8 cellular contexts compared by ENCODE assay signal in genomic region chr5:140710899-140711552, GRCh38.
DNase-seq lines count a peak whose midpoint lies in the region; ATAC-seq and TF ChIP-seq lines count a peak whose summit lies in the region.

No MANE protein-coding gene starts in this region.

- ATAC-seq in GM21423 (IDR thresholded peaks at IDR 0.05; ENCODE audit: unreplicated experiment) = peak; percentile 86

- peak; percentile 73 for DNase-seq in COLO668 (lab: John Stamatoyannopoulos, UW; ENCODE audit: unreplicated experiment)
- peak in 75 of 76 experiments; percentile 43 to 98 (median 92) for DNase-seq in HUDEP-2 (lab: John Stamatoyannopoulos, UW; ENCODE audit: unreplicated experiment in 76 of 76)
- peak; percentile 99 for DNase-seq in OCI-M1 (lab: John Stamatoyannopoulos, UW)
- peak; percentile 88 for DNase-seq in activated T-cell treated with anti-CD3 and anti-CD28 coated beads, Interleukin-2, amount 50 U/mL, for 24 hours
- DNase-seq in erythroblast (lab: John Stamatoyannopoulos, UW) = peak; percentile 97 to 98
- peak; percentile 78 for DNase-seq in stimulated activated CD8-positive, alpha-beta memory T cell treated with anti-CD3 and anti-CD28 coated beads, Interleukin-4, amount 100 ng/mL, for 24 hours (ENCODE audit: low read depth)

- no peaks in the 10 kb centered on the region for H3K27me3 Mint-ChIP-seq in activated T-cell treated with anti-CD3 and anti-CD28 coated beads, Interleukin-2, amount 50 U/mL, for 24 hours

- H3K4me1 ChIP-seq in mucosa of rectum (ENCODE audit: control insufficient read depth in 2 of 2, insufficient read depth in 2 of 2, low read length in 2 of 2) = peaks cover 0 to 2% of the 10 kb centered on the region in 2 donors

- H3K36me3 ChIP-seq in mucosa of rectum (ENCODE audit: control insufficient read depth in 2 of 2, insufficient read depth in 2 of 2, low read length in 2 of 2) = peaks cover 2 to 15% of the 10 kb centered on the region in 2 donors

- peak overlapping the region; percentile 96 for H3K4me3 Mint-ChIP-seq in activated T-cell treated with anti-CD3 and anti-CD28 coated beads, Interleukin-2, amount 50 U/mL, for 24 hours

- peak overlapping the region; percentile 79 to 88 for H3K9ac ChIP-seq in mucosa of rectum (ENCODE audit: low read depth in 1 of 2, low read length in 2 of 2)

- H3K27ac ChIP-seq in mucosa of rectum (ENCODE audit: low read depth in 2 of 2, low read length in 2 of 2) = peak overlapping the region; percentile 91 to 94

- H3K4me3 ChIP-seq in mucosa of rectum (ENCODE audit: low read length in 2 of 2) = peak overlapping the region; percentile 81 to 90

- H3K9me3 ChIP-seq in mucosa of rectum (ENCODE audit: control insufficient read depth in 2 of 2, low read length in 2 of 2) = no peaks in the 10 kb centered on the region

- H3K4me1 Mint-ChIP-seq in activated T-cell treated with anti-CD3 and anti-CD28 coated beads, Interleukin-2, amount 50 U/mL, for 24 hours (ENCODE audit: low read depth) = peaks cover 20% of the 10 kb centered on the region

- H3K36me3 Mint-ChIP-seq in activated T-cell treated with anti-CD3 and anti-CD28 coated beads, Interleukin-2, amount 50 U/mL, for 24 hours (ENCODE audit: low read depth) = peaks cover 29% of the 10 kb centered on the region

- H3K9me3 Mint-ChIP-seq in activated T-cell treated with anti-CD3 and anti-CD28 coated beads, Interleukin-2, amount 50 U/mL, for 24 hours = no peaks in the 10 kb centered on the region

- no peaks in the 10 kb centered on the region for H3K27me3 ChIP-seq in mucosa of rectum (ENCODE audit: control insufficient read depth in 2 of 2, insufficient read depth in 2 of 2, low read length in 2 of 2)

- TF ChIP-seq POLR2A in erythroblast (IDR thresholded peaks at IDR 0.05; ENCODE audit: low read length) = peak; percentile 88

- H3K27ac Mint-ChIP-seq in activated T-cell treated with anti-CD3 and anti-CD28 coated beads, Interleukin-2, amount 50 U/mL, for 24 hours = peak overlapping the region; percentile 96

Comparison
In these comparisons a context has a peak if more than half of its experiments do, and no peak if none do; other contexts are left out.
1. Peak in every context shown above with its lines: DNase-seq, ATAC-seq, H3K4me3 ChIP-seq and H3K27ac ChIP-seq.